9 cellular contexts compared by ENCODE assay signal in the genomic region with DNA sequence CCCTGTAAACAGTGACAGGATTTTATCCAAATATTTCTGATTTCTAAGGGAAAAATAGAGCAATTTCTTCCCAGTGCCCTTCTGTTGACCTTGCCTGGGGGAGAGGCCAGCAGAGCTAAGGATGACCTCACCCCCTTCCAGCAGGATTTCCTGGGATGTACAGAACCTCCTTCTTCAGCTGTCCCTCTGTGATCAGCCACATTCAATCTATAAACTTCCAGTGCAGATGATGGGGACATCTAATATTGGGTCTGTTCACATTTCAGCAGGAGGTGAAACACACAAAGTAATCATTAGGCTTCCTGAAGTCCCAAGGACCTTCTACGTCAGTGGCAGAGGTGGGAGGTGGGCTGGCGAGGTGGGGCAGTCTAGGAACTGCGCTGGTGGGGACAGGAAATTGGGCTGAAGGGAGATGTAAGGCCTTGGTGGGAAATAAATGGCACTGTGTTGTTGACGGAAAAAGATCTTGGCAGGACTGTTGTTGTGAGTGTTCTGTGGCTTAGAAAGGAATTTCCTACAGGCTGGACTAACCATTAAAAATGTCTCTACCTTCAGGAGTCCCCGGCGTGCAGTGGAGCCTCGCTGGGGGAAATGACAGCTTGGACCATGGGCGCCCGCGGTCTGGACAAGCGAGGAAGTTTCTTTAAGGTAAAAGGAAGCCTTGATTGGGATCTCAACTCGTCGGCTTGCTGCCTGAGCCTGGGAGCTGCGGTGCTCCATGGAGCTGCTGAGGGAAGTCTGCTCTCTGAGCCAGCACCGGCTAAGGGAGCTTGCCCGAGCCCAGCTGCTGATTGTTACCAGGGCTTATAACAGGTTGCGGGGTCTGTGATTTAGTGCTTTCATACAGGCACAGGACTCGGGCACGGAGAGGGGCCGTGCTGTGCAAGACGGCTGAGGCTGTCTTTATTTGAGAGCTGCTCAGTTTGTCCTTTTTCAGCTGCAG.
DNase-seq lines count a peak whose midpoint lies in the region; ATAC-seq and TF ChIP-seq lines count a peak whose summit lies in the region.
"Had no signal": no experiment of that assay in that cellular context is flagged by ENCODE, and none has a peak within 500 bp of the region (broad histone marks: within the 10 kb centered on the region; RNA-seq: fewer than 3 reads in every experiment).

No MANE protein-coding gene starts in this region.

- H3K27ac Mint-ChIP-seq in glutamatergic neuron (ENCODE audit: unreplicated experiment) (peak overlapping the region; percentile 92), progenitor cell of endocrine pancreas (peak overlapping the region; percentile 89)
- H3K27ac Mint-ChIP-seq: naive B cell had no signal

- H3K27me3 Mint-ChIP-seq in glutamatergic neuron (ENCODE audit: unreplicated experiment) = peaks cover 2% of the 10 kb centered on the region
- no peaks in the 10 kb centered on the region for H3K27me3 Mint-ChIP-seq in progenitor cell of endocrine pancreas

- H3K9me3 Mint-ChIP-seq in glutamatergic neuron (ENCODE audit: unreplicated experiment) (peaks cover 6% of the 10 kb centered on the region), progenitor cell of endocrine pancreas (ENCODE audit: low read depth) (no peaks in the 10 kb centered on the region)

- ATAC-seq in HG03520 (IDR thresholded peaks at IDR 0.05; ENCODE audit: unreplicated experiment) = no peak

- TF ChIP-seq CTCF in glutamatergic neuron (IDR thresholded peaks at IDR 0.05; ENCODE audit: partially characterized antibody, unreplicated experiment) (no peak), progenitor cell of endocrine pancreas (IDR thresholded peaks at IDR 0.05; ENCODE audit: unreplicated experiment) (no peak)

- H3K4me1 Mint-ChIP-seq in glutamatergic neuron (ENCODE audit: low read depth, unreplicated experiment) = peaks cover 27% of the 10 kb centered on the region
- peaks cover 46% of the 10 kb centered on the region for H3K4me1 Mint-ChIP-seq in progenitor cell of endocrine pancreas (ENCODE audit: low read depth)

- peak; percentile 58 for DNase-seq in COLO668 (lab: John Stamatoyannopoulos, UW; ENCODE audit: unreplicated experiment)
- peak; percentile 50 for DNase-seq in SW480 (ENCODE audit: low spot score)
- DNase-seq in glutamatergic neuron = peak; percentile 39
- DNase-seq in progenitor cell of endocrine pancreas (ENCODE audit: low spot score, unreplicated experiment) = peak; percentile 12
- no peak for DNase-seq in OCI-M2 (lab: John Stamatoyannopoulos, UW; ENCODE audit: unreplicated experiment)
- DNase-seq in central memory CD4-positive, alpha-beta T cell = no peak
- DNase-seq in stimulated activated CD4-positive, alpha-beta T cell treated with anti-CD3 and anti-CD28 coated beads, Interleukin-4, amount 100 ng/mL, for 1 hour = no peak
- DNase-seq: naive B cell had no signal

- peaks cover 6% of the 10 kb centered on the region for H3K36me3 Mint-ChIP-seq in glutamatergic neuron (ENCODE audit: unreplicated experiment)
- H3K36me3 Mint-ChIP-seq in progenitor cell of endocrine pancreas (ENCODE audit: insufficient read depth) = peaks cover 12% of the 10 kb centered on the region
- H3K36me3 Mint-ChIP-seq: naive B cell had no signal

- H3K4me3 Mint-ChIP-seq in glutamatergic neuron (ENCODE audit: unreplicated experiment) (no peak overlapping the region), progenitor cell of endocrine pancreas (ENCODE audit: low read depth) (peak overlapping the region; percentile 50)
- H3K4me3 Mint-ChIP-seq: naive B cell had no signal

Comparison
In these comparisons a context has a peak if more than half of its experiments do, and no peak if none do; other contexts are left out.
1. DNase-seq: peak in COLO668 (single experiment), SW480 (single experiment), glutamatergic neuron (single experiment) and progenitor cell of endocrine pancreas (single experiment); none in OCI-M2 (single experiment), central memory CD4-positive, alpha-beta T cell (single experiment) and stimulated activated CD4-positive, alpha-beta T cell treated with anti-CD3 and anti-CD28 coated beads, Interleukin-4, amount 100 ng/mL, for 1 hour (single experiment).